ENCODE assay signal across 12 cellular contexts in the genomic region with DNA sequence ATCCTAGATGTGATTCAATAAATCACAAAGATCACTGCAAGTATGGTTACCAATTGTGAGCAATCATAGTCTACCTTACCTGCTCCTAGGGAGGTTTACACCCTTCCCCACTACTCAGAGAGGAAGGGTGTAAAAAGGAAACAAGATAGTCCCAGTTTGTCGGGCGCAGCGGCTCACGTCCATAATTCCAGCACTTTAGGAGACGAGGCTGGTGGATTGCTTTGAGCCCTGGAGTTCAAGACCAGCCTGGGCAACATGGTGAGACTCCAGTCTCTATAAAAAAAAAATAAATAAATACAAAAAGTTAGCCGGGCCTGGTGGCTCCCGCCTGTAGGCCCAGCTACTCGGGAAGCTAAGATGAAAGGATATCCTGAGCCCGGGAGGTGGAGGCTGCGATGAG. TPM values are rescaled to one million over a fixed set of nuclear protein-coding genes. Genes with fewer than 3 reads are reported as not detected.
DNase-seq lines count a peak whose midpoint lies in the region; ATAC-seq and TF ChIP-seq lines count a peak whose summit lies in the region.
"Had no signal": no experiment of that assay in that cellular context is flagged by ENCODE, and none has a peak within 500 bp of the region (broad histone marks: within the 10 kb centered on the region; RNA-seq: fewer than 3 reads in every experiment).

No MANE protein-coding gene starts in this region.

- peaks cover 39% of the 10 kb centered on the region for H3K79me2 ChIP-seq in OCI-LY7 (ENCODE audit: insufficient read depth, low read depth, low read length)

- H3K4me1 ChIP-seq in OCI-LY7 (ENCODE audit: insufficient read depth, low read length, poor library complexity, severe bottlenecking) (peaks cover 22% of the 10 kb centered on the region), foreskin keratinocyte (peaks cover 3% of the 10 kb centered on the region), skeletal muscle tissue (ENCODE audit: control insufficient read depth in 3 of 3, insufficient read depth in 3 of 3, low read length in 3 of 3) (peaks cover 12 to 31% (median 24%) of the 10 kb centered on the region in 3 donors)

- no peak for TF ChIP-seq CTCF in OCI-LY7 (conservative IDR thresholded peaks at IDR 0.05; ENCODE audit: low read length)
- TF ChIP-seq CTCF in foreskin keratinocyte (conservative IDR thresholded peaks at IDR 0.05), result no peak

- H3K4me1 Mint-ChIP-seq in activated CD4-positive, alpha-beta memory T cell treated with anti-CD3 and anti-CD28 coated beads for 36 hours (ENCODE audit: low read depth), result peaks cover 35% of the 10 kb centered on the region
- H3K4me1 Mint-ChIP-seq in activated CD4-positive, alpha-beta memory T cell treated with anti-CD3 and anti-CD28 coated beads, Interleukin-2, amount 10 ng/mL, durations not matched to agents 7 days and 5 days, result peaks cover 48% of the 10 kb centered on the region

- H3K36me3 ChIP-seq in OCI-LY7 (ENCODE audit: insufficient read depth, low read length) (no peaks in the 10 kb centered on the region; the same call in 1 of the 2 replicates), skeletal muscle tissue (ENCODE audit: control insufficient read depth in 3 of 3, insufficient read depth in 3 of 3, low read length in 3 of 3) (no peaks in the 10 kb centered on the region)
- H3K36me3 ChIP-seq: brain microvascular endothelial cell had no signal

- no peaks in the 10 kb centered on the region for H3K9me2 ChIP-seq in OCI-LY7 (ENCODE audit: insufficient read depth, low read length)

- no peak overlapping the region for H3K9ac ChIP-seq in skeletal muscle tissue (ENCODE audit: low read depth in 1 of 3, low read length in 3 of 3)

- ATAC-seq in foreskin keratinocyte (no peak), HG02981 (IDR thresholded peaks at IDR 0.05; ENCODE audit: unreplicated experiment) (no peak)

- H3K4me3 ChIP-seq in OCI-LY7 (ENCODE audit: low read depth, low read length, poor library complexity, severe bottlenecking) (no peak overlapping the region), skeletal muscle tissue (ENCODE audit: low read length in 3 of 3) (peak overlapping the region in 2 of 3 donors; percentile 75 to 98)

- H4K20me1 ChIP-seq in OCI-LY7 (ENCODE audit: insufficient read depth, low read length), result peaks cover 13% of the 10 kb centered on the region; the same call in 1 of the 2 replicates

- no peaks in the 10 kb centered on the region for H3K9me3 ChIP-seq in OCI-LY7 (ENCODE audit: low read length)
- no peaks in the 10 kb centered on the region for H3K9me3 ChIP-seq in skeletal muscle tissue (ENCODE audit: control insufficient read depth in 3 of 3, low read length in 3 of 3)

- intact Hi-C loops in activated CD4-positive, alpha-beta memory T cell treated with anti-CD3 and anti-CD28 coated beads for 36 hours (cut with micrococcal nuclease), result loop anchor here (1.0 to 2.0 kb wide), 2 partner anchors 23 to 30 kb away; a partner anchor contains a TSS
- intact Hi-C loops in OCI-LY7 (cut with micrococcal nuclease; ENCODE audit: unreplicated experiment), result loop anchor here (2.0 kb wide), 1 partner anchor 22 kb away; a partner anchor contains a TSS

- no peak overlapping the region for H3K27ac Mint-ChIP-seq in activated CD4-positive, alpha-beta memory T cell treated with anti-CD3 and anti-CD28 coated beads for 36 hours
- H3K27ac Mint-ChIP-seq in activated CD4-positive, alpha-beta memory T cell treated with anti-CD3 and anti-CD28 coated beads, Interleukin-2, amount 10 ng/mL, durations not matched to agents 7 days and 5 days, result no peak overlapping the region

- no peaks in the 10 kb centered on the region for H3K9me3 Mint-ChIP-seq in activated CD4-positive, alpha-beta memory T cell treated with anti-CD3 and anti-CD28 coated beads for 36 hours
- no peaks in the 10 kb centered on the region for H3K9me3 Mint-ChIP-seq in activated CD4-positive, alpha-beta memory T cell treated with anti-CD3 and anti-CD28 coated beads, Interleukin-2, amount 10 ng/mL, durations not matched to agents 7 days and 5 days

- CTCF ChIA-PET in activated CD4-positive, alpha-beta memory T cell treated with anti-CD3 and anti-CD28 coated beads for 36 hours (lab: Charles Lee), result interaction anchor here (1.0 to 1.3 kb wide), 5 partner anchors 17 to 57 kb away, joined by 3 to 9 read pairs (median 3); a partner anchor contains a TSS
- CTCF ChIA-PET in activated CD4-positive, alpha-beta memory T cell treated with anti-CD3 and anti-CD28 coated beads, Interleukin-2, amount 10 ng/mL, durations not matched to agents 7 days and 5 days (lab: Charles Lee), result interaction anchor here (0.7 to 1.6 kb wide), 2 partner anchors 77 to 187 kb away, joined by 3 to 5 read pairs; no protein-coding TSS in a partner anchor
- CTCF ChIA-PET in OCI-LY7 (lab: Charles Lee; ENCODE audit: unreplicated experiment), result interaction anchor here (1.2 to 1.3 kb wide), 2 partner anchors 21 to 23 kb away, joined by 3 read pairs; a partner anchor contains a TSS

- H3K27me3 ChIP-seq in foreskin keratinocyte (no peaks in the 10 kb centered on the region), skeletal muscle tissue (ENCODE audit: control insufficient read depth in 3 of 3, insufficient read depth in 3 of 3, low read length in 3 of 3) (no peaks in the 10 kb centered on the region)
- H3K27me3 ChIP-seq: brain microvascular endothelial cell had no signal

- H3K27me3 Mint-ChIP-seq in activated CD4-positive, alpha-beta memory T cell treated with anti-CD3 and anti-CD28 coated beads for 36 hours, result no peaks in the 10 kb centered on the region
- H3K27me3 Mint-ChIP-seq in activated CD4-positive, alpha-beta memory T cell treated with anti-CD3 and anti-CD28 coated beads, Interleukin-2, amount 10 ng/mL, durations not matched to agents 7 days and 5 days, result no peaks in the 10 kb centered on the region

- no peak for DNase-seq in activated CD4-positive, alpha-beta memory T cell treated with anti-CD3 and anti-CD28 coated beads for 36 hours
- DNase-seq in activated CD4-positive, alpha-beta memory T cell treated with anti-CD3 and anti-CD28 coated beads, Interleukin-2, amount 10 ng/mL, durations not matched to agents 7 days and 5 days, result no peak
- DNase-seq in OCI-LY7 (ENCODE audit: low spot score) (no peak), foreskin keratinocyte (no peak), NCI-H2196 treated with DMSO at 0.1 percent for 48 hours (lab: John Stamatoyannopoulos, UW; ENCODE audit: unreplicated experiment) (no peak), NCI-H1436 (lab: John Stamatoyannopoulos, UW) (no peak)
- DNase-seq: brain microvascular endothelial cell; DMS79 treated with DMSO at 0.1 percent for 48 hours; NCI-H1436 treated with DMSO at 0.1 percent for 48 hours; stimulated activated naive CD4-positive, alpha-beta T cell had no signal

- POLR2A ChIA-PET in activated CD4-positive, alpha-beta memory T cell treated with anti-CD3 and anti-CD28 coated beads for 36 hours (lab: Charles Lee), result interaction anchor here (0.6 kb wide), 1 partner anchor 23 kb away, joined by 4 read pairs; a partner anchor contains a TSS
- POLR2A ChIA-PET in activated CD4-positive, alpha-beta memory T cell treated with anti-CD3 and anti-CD28 coated beads, Interleukin-2, amount 10 ng/mL, durations not matched to agents 7 days and 5 days (lab: Charles Lee), result interaction anchor here (1.3 to 2.0 kb wide), 8 partner anchors 17 to 250 kb away, joined by 3 to 43 read pairs (median 12); a partner anchor contains a TSS
- POLR2A ChIA-PET in OCI-LY7 (lab: Charles Lee), result interaction anchor here (0.6 to 1.6 kb wide), 3 partner anchors 14 to 181 kb away, joined by 3 to 6 read pairs (median 6); no protein-coding TSS in a partner anchor

- H3K36me3 Mint-ChIP-seq in activated CD4-positive, alpha-beta memory T cell treated with anti-CD3 and anti-CD28 coated beads for 36 hours, result peaks cover 1% of the 10 kb centered on the region
- H3K36me3 Mint-ChIP-seq in activated CD4-positive, alpha-beta memory T cell treated with anti-CD3 and anti-CD28 coated beads, Interleukin-2, amount 10 ng/mL, durations not matched to agents 7 days and 5 days (ENCODE audit: low read depth), result peaks cover 11% of the 10 kb centered on the region

- peak overlapping the region; percentile 96 for H2AFZ ChIP-seq in OCI-LY7 (ENCODE audit: low read length)

- BruUV-seq in OCI-LY7 (replicated peaks; lab: Mats Ljungman, UMichigan), result no TSS peak

- H3K27ac ChIP-seq in OCI-LY7 (ENCODE audit: low read depth, low read length, poor library complexity, severe bottlenecking) (no peak overlapping the region), foreskin keratinocyte (peak overlapping the region; percentile 64), skeletal muscle tissue (ENCODE audit: low read depth, low read length) (peak overlapping the region; percentile 78)

- peak overlapping the region; percentile 91 for H3K4me3 Mint-ChIP-seq in activated CD4-positive, alpha-beta memory T cell treated with anti-CD3 and anti-CD28 coated beads for 36 hours
- no peak overlapping the region for H3K4me3 Mint-ChIP-seq in activated CD4-positive, alpha-beta memory T cell treated with anti-CD3 and anti-CD28 coated beads, Interleukin-2, amount 10 ng/mL, durations not matched to agents 7 days and 5 days

- peak overlapping the region; percentile 72; the same call in 1 of the 2 replicates for H3K4me2 ChIP-seq in OCI-LY7 (ENCODE audit: low read length)

RNA-seq across cellular contexts. Expression of a gene that starts 1.0 kb away (rescaled TPM):
- total RNA-seq in activated CD4-positive, alpha-beta memory T cell treated with anti-CD3 and anti-CD28 coated beads for 36 hours, result 10 to 100 TPM; 22.5 to 24.1 TPM
- total RNA-seq in activated CD4-positive, alpha-beta memory T cell treated with anti-CD3 and anti-CD28 coated beads, Interleukin-2, amount 10 ng/mL, durations not matched to agents 7 days and 5 days, result 10 to 100 TPM; 34.6 to 35.5 TPM
- 21.8 and 24.6 TPM in 2 replicates for total RNA-seq in OCI-LY7 (2014; rRNA removed; shearing (Covaris generic))
- total RNA-seq in OCI-LY7 (2022), result 30.7 and 35.2 TPM in 2 replicates
- 17.8 and 18.4 TPM in 2 replicates for total RNA-seq in foreskin keratinocyte
- polyA plus RNA-seq in foreskin keratinocyte, result 7.6 and 8.1 TPM in 2 replicates
- 17.7 TPM for total RNA-seq in skeletal muscle tissue

RNA-seq across cellular contexts. Expression of a gene that starts 22.2 kb away (rescaled TPM):
- total RNA-seq in activated CD4-positive, alpha-beta memory T cell treated with anti-CD3 and anti-CD28 coated beads for 36 hours, result 1 to 10 TPM; 3.1 TPM
- 1 to 10 TPM; 5.6 to 7.3 TPM for total RNA-seq in activated CD4-positive, alpha-beta memory T cell treated with anti-CD3 and anti-CD28 coated beads, Interleukin-2, amount 10 ng/mL, durations not matched to agents 7 days and 5 days
- total RNA-seq in OCI-LY7 (2014; rRNA removed; shearing (Covaris generic)), result 4.8 and 5.2 TPM in 2 replicates
- total RNA-seq in OCI-LY7 (2022) (7.1 and 8.4 TPM in 2 replicates), foreskin keratinocyte (4.8 and 5.0 TPM in 2 replicates), skeletal muscle tissue (4.7 TPM)
- 3.5 TPM in 2 replicates for polyA plus RNA-seq in foreskin keratinocyte

RNA-seq across cellular contexts. Expression of a gene that starts 22.6 kb away (rescaled TPM):
- 10 to 100 TPM; 49.9 to 51.0 TPM for total RNA-seq in activated CD4-positive, alpha-beta memory T cell treated with anti-CD3 and anti-CD28 coated beads for 36 hours
- total RNA-seq in activated CD4-positive, alpha-beta memory T cell treated with anti-CD3 and anti-CD28 coated beads, Interleukin-2, amount 10 ng/mL, durations not matched to agents 7 days and 5 days, result 10 to 100 TPM; 70.4 to 72.1 TPM
- 53.2 and 60.6 TPM in 2 replicates for total RNA-seq in OCI-LY7 (2014; rRNA removed; shearing (Covaris generic))
- total RNA-seq in OCI-LY7 (2022) (46.4 and 68.6 TPM in 2 replicates), foreskin keratinocyte (31.5 and 36.4 TPM in 2 replicates), skeletal muscle tissue (30.8 TPM)
- polyA plus RNA-seq in foreskin keratinocyte, result 32.1 and 38.1 TPM in 2 replicates
